12 cellular contexts compared by ENCODE assay signal in genomic region chr1:201562257-201562656, GRCh38. TPM values are rescaled to one million over a fixed set of nuclear protein-coding genes. Genes with fewer than 3 reads are reported as not detected.
DNase-seq lines count a peak whose midpoint lies in the region; ATAC-seq and TF ChIP-seq lines count a peak whose summit lies in the region.
"Had no signal": no experiment of that assay in that cellular context is flagged by ENCODE, and none has a peak within 500 bp of the region (broad histone marks: within the 10 kb centered on the region; RNA-seq: fewer than 3 reads in every experiment).

No MANE protein-coding gene starts in this region.

- CTCF ChIA-PET in RWPE1 (lab: Yijun Ruan, JAX), result interaction anchor here (0.7 to 6.5 kb wide), 4 partner anchors 31 to 231 kb away, joined by 3 to 119 read pairs (median 3); no protein-coding TSS in a partner anchor

- peaks cover 57 to 69% (median 65%) of the 10 kb centered on the region in 4 donors for H3K4me1 ChIP-seq in esophagus muscularis mucosa

- no peak for ATAC-seq in GM21526 (IDR thresholded peaks at IDR 0.05; ENCODE audit: low FRiP score, unreplicated experiment)
- no peak for ATAC-seq in stimulated activated effector memory CD8-positive, alpha-beta T cell treated with anti-CD3 and anti-CD28 coated beads, Interleukin-12 subunit alpha, Interleukin-12 subunit beta, amount 100 ng/mL, for 72 hours

- H3K9me3 Mint-ChIP-seq in nephron progenitor cell, result no peaks in the 10 kb centered on the region
- no peaks in the 10 kb centered on the region for H3K9me3 Mint-ChIP-seq in stimulated activated effector memory CD8-positive, alpha-beta T cell treated with anti-CD3 and anti-CD28 coated beads, Interleukin-12 subunit alpha, Interleukin-12 subunit beta, amount 100 ng/mL, for 72 hours
- H3K9me3 Mint-ChIP-seq: CD4-positive, CD25-positive, alpha-beta regulatory T cell had no signal

- intact Hi-C loops in esophagus muscularis mucosa (cut with DNase I), result loop anchor here (5.0 kb wide), 1 partner anchor 35 kb away; no protein-coding TSS in a partner anchor

- no peak overlapping the region for H3K4me3 ChIP-seq in AG09309 (ENCODE audit: control insufficient read depth, low read depth, low read length)
- H3K4me3 ChIP-seq in esophagus muscularis mucosa, result no peak overlapping the region
- H3K4me3 ChIP-seq: tibial artery had no signal

- WGBS in esophagus muscularis mucosa, result 76% methylated on average over 4 of the region's 4 CpGs

- no peak for TF ChIP-seq POLR2A in esophagus muscularis mucosa (IDR thresholded peaks at IDR 0.05; ENCODE audit: low read depth)

- H3K4me1 Mint-ChIP-seq in nephron progenitor cell, result peaks cover 13% of the 10 kb centered on the region
- H3K4me1 Mint-ChIP-seq in stimulated activated effector memory CD8-positive, alpha-beta T cell treated with anti-CD3 and anti-CD28 coated beads, Interleukin-12 subunit alpha, Interleukin-12 subunit beta, amount 100 ng/mL, for 72 hours, result peaks cover 8% of the 10 kb centered on the region

- no peaks in the 10 kb centered on the region for H3K27me3 ChIP-seq in esophagus muscularis mucosa
- H3K27me3 ChIP-seq: tibial artery had no signal

- TF ChIP-seq CTCF in AG09309 (IDR thresholded peaks at IDR 0.05; ENCODE audit: control insufficient read depth, insufficient read depth, low read depth, low read length, missing control alignments) (no peak), RWPE1 (conservative IDR thresholded peaks at IDR 0.05; ENCODE audit: low read depth) (no peak), esophagus muscularis mucosa (IDR thresholded peaks at IDR 0.05) (no peak), nephron progenitor cell (IDR thresholded peaks at IDR 0.05) (no peak)

- H3K27ac ChIP-seq in RWPE1 (peak overlapping the region; percentile 94), esophagus muscularis mucosa (replicated peaks in 1 of 4) (peak overlapping the region in 3 of 4 donors; percentile 22 to 67 (median 43))
- H3K27ac ChIP-seq: tibial artery had no signal

- no peaks in the 10 kb centered on the region for H3K9me3 ChIP-seq in esophagus muscularis mucosa
- H3K9me3 ChIP-seq: tibial artery had no signal

- DNase-seq in AG09309 (ENCODE audit: low read depth) (peak; percentile 87), RWPE1 (ENCODE audit: low spot score) (peak; percentile 82), esophagus muscularis mucosa (ENCODE audit: extremely low spot score) (no peak), nephron progenitor cell (peak; percentile 15), SW480 (ENCODE audit: low spot score) (no peak)
- no peak for DNase-seq in stimulated activated CD4-positive, alpha-beta T cell treated with anti-CD3 and anti-CD28 coated beads, Interleukin-4, amount 100 ng/mL, for 4 hours
- DNase-seq in stimulated activated effector memory CD8-positive, alpha-beta T cell treated with anti-CD3 and anti-CD28 coated beads, Interleukin-12 subunit alpha, Interleukin-12 subunit beta, amount 100 ng/mL, for 72 hours (ENCODE audit: low spot score in 2 of 2), result no peak
- DNase-seq: CD4-positive, CD25-positive, alpha-beta regulatory T cell; central memory CD4-positive, alpha-beta T cell; NCI-H69; tibial artery had no signal

- no peak overlapping the region for H3K27ac Mint-ChIP-seq in nephron progenitor cell
- H3K27ac Mint-ChIP-seq in stimulated activated effector memory CD8-positive, alpha-beta T cell treated with anti-CD3 and anti-CD28 coated beads, Interleukin-12 subunit alpha, Interleukin-12 subunit beta, amount 100 ng/mL, for 72 hours, result no peak overlapping the region
- H3K27ac Mint-ChIP-seq: CD4-positive, CD25-positive, alpha-beta regulatory T cell had no signal

- TF ChIP-seq EP300 in esophagus muscularis mucosa (IDR thresholded peaks at IDR 0.05), result no peak

- H3K27me3 Mint-ChIP-seq in nephron progenitor cell (ENCODE audit: low read depth, poor library complexity), result peaks cover 10% of the 10 kb centered on the region

- no peak overlapping the region for H3K4me3 Mint-ChIP-seq in nephron progenitor cell
- H3K4me3 Mint-ChIP-seq in stimulated activated effector memory CD8-positive, alpha-beta T cell treated with anti-CD3 and anti-CD28 coated beads, Interleukin-12 subunit alpha, Interleukin-12 subunit beta, amount 100 ng/mL, for 72 hours, result no peak overlapping the region
- H3K4me3 Mint-ChIP-seq: CD4-positive, CD25-positive, alpha-beta regulatory T cell had no signal

- H3K36me3 Mint-ChIP-seq in nephron progenitor cell (ENCODE audit: low read depth), result no peaks in the 10 kb centered on the region
- no peaks in the 10 kb centered on the region for H3K36me3 Mint-ChIP-seq in stimulated activated effector memory CD8-positive, alpha-beta T cell treated with anti-CD3 and anti-CD28 coated beads, Interleukin-12 subunit alpha, Interleukin-12 subunit beta, amount 100 ng/mL, for 72 hours
- H3K36me3 Mint-ChIP-seq: CD4-positive, CD25-positive, alpha-beta regulatory T cell had no signal

- H3K36me3 ChIP-seq in esophagus muscularis mucosa, result no peaks in the 10 kb centered on the region
- H3K36me3 ChIP-seq: tibial artery had no signal

- POLR2A ChIA-PET in RWPE1 (lab: Yijun Ruan, JAX; ENCODE audit: low non-redundant PET), result no interaction called here

RNA-seq across cellular contexts. Expression of gene NAV1, which starts 23.3 kb away (rescaled TPM):
- 10 to 100 TPM; 12.9 to 35.5 (median 21.9) TPM for total RNA-seq in esophagus muscularis mucosa

RNA-seq across cellular contexts. Expression of gene CSRP1, which starts 55.3 kb away (rescaled TPM):
- total RNA-seq in esophagus muscularis mucosa, result 1,000 to 10,000 TPM; 3,645 to 7,984 (median 5,321) TPM

Comparison
In these comparisons a context has a peak if more than half of its experiments do, and no peak if none do; other contexts are left out.
1. DNase-seq: peak in AG09309 (single experiment), RWPE1 (single experiment) and nephron progenitor cell (single experiment); none in esophagus muscularis mucosa (single experiment), stimulated activated CD4-positive, alpha-beta T cell treated with anti-CD3 and anti-CD28 coated beads, Interleukin-4, amount 100 ng/mL, for 4 hours (0 of 2), SW480 (single experiment) and stimulated activated effector memory CD8-positive, alpha-beta T cell treated with anti-CD3 and anti-CD28 coated beads, Interleukin-12 subunit alpha, Interleukin-12 subunit beta, amount 100 ng/mL, for 72 hours (0 of 2).